In genomic region chr14:73026243-73026844, GRCh38 we compare ENCODE assay signal across 8 cellular contexts. TPM values are rescaled to one million over a fixed set of nuclear protein-coding genes. Genes with fewer than 3 reads are reported as not detected.
DNase-seq lines count a peak whose midpoint lies in the region; ATAC-seq lines count a peak whose summit lies in the region.

No MANE protein-coding gene starts in this region.

- H3K4me3 Mint-ChIP-seq in dendritic cell treated with granulocyte-macrophage colony-stimulating factor and Interleukin-4, amounts not matched to agents 40 ng/mL and 50 ng/mL, for 4 days: peak overlapping the region; percentile 94

- H3K4me3 ChIP-seq in MG63: peak overlapping the region; percentile 74
- peak overlapping the region; percentile 71 to 78 for H3K4me3 ChIP-seq in muscle layer of duodenum (ENCODE audit: low read depth in 1 of 2, low read length in 2 of 2)

- no peak for ATAC-seq in GM21423 (IDR thresholded peaks at IDR 0.05; ENCODE audit: unreplicated experiment)

- H3K27me3 ChIP-seq in MG63 (no peaks in the 10 kb centered on the region), muscle layer of duodenum (ENCODE audit: low read depth, low read length) (no peaks in the 10 kb centered on the region)

- no peaks in the 10 kb centered on the region for H3K9me3 ChIP-seq in MG63
- no peaks in the 10 kb centered on the region for H3K9me3 ChIP-seq in muscle layer of duodenum (ENCODE audit: control insufficient read depth in 1 of 2, low read length in 2 of 2)

- H3K9me3 Mint-ChIP-seq in dendritic cell treated with granulocyte-macrophage colony-stimulating factor and Interleukin-4, amounts not matched to agents 40 ng/mL and 50 ng/mL, for 4 days: no peaks in the 10 kb centered on the region

- H3K27me3 Mint-ChIP-seq in dendritic cell treated with granulocyte-macrophage colony-stimulating factor and Interleukin-4, amounts not matched to agents 40 ng/mL and 50 ng/mL, for 4 days: no peaks in the 10 kb centered on the region

- H3K4me1 Mint-ChIP-seq in dendritic cell treated with granulocyte-macrophage colony-stimulating factor and Interleukin-4, amounts not matched to agents 40 ng/mL and 50 ng/mL, for 4 days (ENCODE audit: low read depth): peaks cover 46% of the 10 kb centered on the region

- intact Hi-C loops in dendritic cell treated with granulocyte-macrophage colony-stimulating factor and Interleukin-4, amounts not matched to agents 40 ng/mL and 50 ng/mL, for 4 days (cut with micrococcal nuclease): no loop called here

- peaks cover 40% of the 10 kb centered on the region for H3K36me3 Mint-ChIP-seq in dendritic cell treated with granulocyte-macrophage colony-stimulating factor and Interleukin-4, amounts not matched to agents 40 ng/mL and 50 ng/mL, for 4 days (ENCODE audit: low read depth)

- H3K36me3 ChIP-seq in MG63 (no peaks in the 10 kb centered on the region; the same call in 1 of the 2 replicates), muscle layer of duodenum (ENCODE audit: control insufficient read depth in 1 of 2, insufficient read depth in 2 of 2, low read length in 2 of 2) (peaks cover 8 to 9% of the 10 kb centered on the region in 2 donors)

- H3K27ac ChIP-seq in muscle layer of duodenum (ENCODE audit: low read length): peak overlapping the region; percentile 75

- H3K4me1 ChIP-seq in muscle layer of duodenum (ENCODE audit: control insufficient read depth in 1 of 2, insufficient read depth in 2 of 2, low read length in 2 of 2): peaks cover 5 to 38% of the 10 kb centered on the region in 2 donors

- peak overlapping the region; percentile 91 for H3K27ac Mint-ChIP-seq in dendritic cell treated with granulocyte-macrophage colony-stimulating factor and Interleukin-4, amounts not matched to agents 40 ng/mL and 50 ng/mL, for 4 days

- DNase-seq in Ammon's horn (ENCODE audit: low spot score): peak; percentile 9
- no peak for DNase-seq in MG63
- no peak for DNase-seq in dedifferentiated amniotic fluid mesenchymal stem cell (ENCODE audit: extremely low spot score)
- DNase-seq in NCI-H510A (lab: John Stamatoyannopoulos, UW): no peak
- no peak for DNase-seq in NCI-H146 treated with DMSO at 0.1 percent for 48 hours (lab: John Stamatoyannopoulos, UW; ENCODE audit: unreplicated experiment)

RNA-seq across cellular contexts. Expression of gene ZFYVE1, which starts 0.6 kb away (rescaled TPM):
- total RNA-seq in MG63 (2014; rRNA removed; shearing (Covaris generic); ENCODE audit: low replicate concordance): 3.6 and 5.0 TPM in 2 replicates

RNA-seq across cellular contexts. Expression of gene RBM25, which starts 32.0 kb away (rescaled TPM):
- total RNA-seq in MG63 (2014; rRNA removed; shearing (Covaris generic); ENCODE audit: low replicate concordance): 3.6 and 4.7 TPM in 2 replicates
